ENCODE assay signal across 1 cellular context in genomic region chr16:15398618-15399316, GRCh38.
TF ChIP-seq lines count a peak whose summit lies in the region.

No MANE protein-coding gene starts in this region.

TF ChIP-seq in HepG2, 621 proteins besides CTCF, POLR2A, EP300 and RAD21 (continued from another document):
- TF ChIP-seq HNF1A (IDR thresholded peaks at IDR 0.05; ENCODE audit: low read depth) (peak; percentile 82), HNF1A (CRISPR knock-in tag; IDR thresholded peaks at IDR 0.05; ENCODE audit: borderline replicate concordance) (peak; percentile 90), ISX (CRISPR knock-in tag; conservative IDR thresholded peaks at IDR 0.05) (no peak), ZNF503 (CRISPR knock-in tag; IDR thresholded peaks at IDR 0.05) (peak; percentile 35; the same call in 1 of the 2 replicates), MNT (IDR thresholded peaks at IDR 0.05) (no peak), THAP11 (CRISPR knock-in tag; IDR thresholded peaks at IDR 0.05) (peak; percentile 78), ZNF720 (CRISPR knock-in tag; IDR thresholded peaks at IDR 0.05) (no peak), DR1 (CRISPR knock-in tag; IDR thresholded peaks at IDR 0.05) (peak; percentile 2; the same call in 1 of the 2 replicates), HNRNPL (IDR thresholded peaks at IDR 0.05; ENCODE audit: low read depth, low read length) (no peak), ZNF124 (CRISPR knock-in tag; IDR thresholded peaks at IDR 0.05) (peak; percentile 88; the same call in 1 of the 2 replicates), ZNF317 (CRISPR knock-in tag; IDR thresholded peaks at IDR 0.05) (peak; percentile 83), BRF2 (CRISPR knock-in tag; IDR thresholded peaks at IDR 0.05) (peak; percentile 57; the same call in 1 of the 2 replicates), NFATC3 (CRISPR knock-in tag; IDR thresholded peaks at IDR 0.05) (peak; percentile 67; the same call in 1 of the 2 replicates), KDM5B (CRISPR knock-in tag; IDR thresholded peaks at IDR 0.05; ENCODE audit: borderline replicate concordance) (peak; percentile 17; the same call in 1 of the 2 replicates), YEATS2 (CRISPR knock-in tag; IDR thresholded peaks at IDR 0.05; ENCODE audit: borderline replicate concordance) (peak; percentile 62; the same call in 1 of the 2 replicates), HCFC1 (IDR thresholded peaks at IDR 0.05; ENCODE audit: low read depth, low read length) (no peak), ZHX1 (CRISPR knock-in tag; IDR thresholded peaks at IDR 0.05; ENCODE audit: low read depth) (0 out of 2 replicates have a peak, but pooled peaks have one; percentile 43), ZBTB49 (CRISPR knock-in tag; IDR thresholded peaks at IDR 0.05; ENCODE audit: borderline replicate concordance) (peak; percentile 65; the same call in 1 of the 2 replicates), SYNCRIP (IDR thresholded peaks at IDR 0.05; ENCODE audit: insufficient read depth, low read depth, low read length) (no peak), MEF2D (CRISPR knock-in tag; IDR thresholded peaks at IDR 0.05) (peak; percentile 84), PITX1 (CRISPR knock-in tag; IDR thresholded peaks at IDR 0.05) (peak; percentile 98), STAT6 (CRISPR knock-in tag; IDR thresholded peaks at IDR 0.05; ENCODE audit: borderline replicate concordance) (peak; percentile 24)
